In genomic region chr2:32008811-32009478, GRCh38 we compare ENCODE assay signal across 2 cellular contexts.
TF ChIP-seq lines count a peak whose summit lies in the region.

No MANE protein-coding gene starts in this region.

TF ChIP-seq in endothelial cell of umbilical vein, 7 proteins besides CTCF, POLR2A, EP300 and RAD21:
- TF ChIP-seq EZH2 (IDR thresholded peaks at IDR 0.05; ENCODE audit: borderline replicate concordance, low read depth, low read length, severe bottlenecking) (no peak), POLR2AphosphoS5 (IDR thresholded peaks at IDR 0.05; ENCODE audit: insufficient read depth, low read depth, low read length) (no peak), MYC (IDR thresholded peaks at IDR 0.05; ENCODE audit: low read depth, low read length) (no peak), JUN (IDR thresholded peaks at IDR 0.05; ENCODE audit: borderline replicate concordance, insufficient read depth, insufficient read length, low read depth) (no peak)

TF ChIP-seq in neural cell, 6 proteins besides CTCF, POLR2A, EP300 and RAD21:
- TF ChIP-seq SMC3 (conservative IDR thresholded peaks at IDR 0.05; ENCODE audit: poor library complexity): peak; percentile 6
- no peak for TF ChIP-seq EZH2 (IDR thresholded peaks at IDR 0.05; ENCODE audit: borderline replicate concordance, insufficient read depth, low read length, poor library complexity, severe bottlenecking)
